ENCODE assay signal across 18 cellular contexts in the genomic region with DNA sequence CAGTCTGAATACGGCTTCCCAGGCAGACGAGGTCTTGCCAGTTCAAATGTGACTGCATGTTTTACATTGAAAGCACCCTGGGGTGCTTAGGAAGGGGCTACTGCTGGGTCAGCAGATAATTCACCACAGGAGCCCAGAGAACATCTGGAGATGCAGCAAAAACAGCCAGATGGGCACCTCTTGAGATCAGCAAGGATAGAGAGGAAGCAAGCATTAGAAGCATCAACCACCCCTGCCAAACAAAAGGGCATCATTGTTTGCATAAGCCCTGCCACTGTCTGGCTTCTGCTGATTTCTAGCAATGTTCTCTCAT.
DNase-seq lines count a peak whose midpoint lies in the region; ATAC-seq and TF ChIP-seq lines count a peak whose summit lies in the region.
"Had no signal": no experiment of that assay in that cellular context is flagged by ENCODE, and none has a peak within 500 bp of the region (broad histone marks: within the 10 kb centered on the region; RNA-seq: fewer than 3 reads in every experiment).

No MANE protein-coding gene starts in this region.

- POLR2A ChIA-PET in WTC11 (lab: Charles Lee): interaction anchor here (0.6 kb wide), 1 partner anchor 892 kb away, joined by 3 read pairs; no protein-coding TSS in a partner anchor

- peaks cover 22% of the 10 kb centered on the region for H3K4me1 Mint-ChIP-seq in WTC11
- H3K4me1 Mint-ChIP-seq in neural progenitor cell: peaks cover 41% of the 10 kb centered on the region
- no peaks in the 10 kb centered on the region for H3K4me1 Mint-ChIP-seq in stimulated activated naive CD8-positive, alpha-beta T cell treated with anti-CD3 and anti-CD28 coated beads, Interleukin-15, amount 100 ng/mL, for 72 hours

- DNase-seq in DMS 273 treated with DMSO at 0.1 percent for 48 hours (lab: John Stamatoyannopoulos, UW): peak; percentile 99
- peak; percentile 31 for DNase-seq in NCI-H345 treated with DMSO at 0.1 percent for 48 hours (lab: John Stamatoyannopoulos, UW; ENCODE audit: unreplicated experiment)
- no peak for DNase-seq in WTC11 (ENCODE audit: low spot score)
- DNase-seq in neural progenitor cell (ENCODE audit: low spot score): no peak
- DNase-seq in stimulated activated naive CD8-positive, alpha-beta T cell treated with anti-CD3 and anti-CD28 coated beads, Interleukin-15, amount 100 ng/mL, for 72 hours: no peak
- no peak for DNase-seq in lower lobe of right lung
- DNase-seq: DMS79 treated with DMSO at 0.1 percent for 48 hours, H7, HFFc6, IMR-90, MV-4-11, NCI-H1105 treated with DMSO at 0.1 percent for 48 hours, NCI-H2029 treated with DMSO at 0.1 percent for 48 hours, NCI-H226, NCI-H526 treated with DMSO at 0.1 percent for 48 hours had no signal

- H3F3A ChIP-seq in neural progenitor cell (ENCODE audit: low read depth): no peaks in the 10 kb centered on the region

- H3K4me1 ChIP-seq in neural progenitor cell: peaks cover 20% of the 10 kb centered on the region
- H3K4me1 ChIP-seq in lower lobe of right lung: no peaks in the 10 kb centered on the region
- H3K4me1 ChIP-seq: BE2C had no signal

- H3K27ac Mint-ChIP-seq in WTC11: no peak overlapping the region
- peak overlapping the region; percentile 90 for H3K27ac Mint-ChIP-seq in neural progenitor cell
- no peak overlapping the region for H3K27ac Mint-ChIP-seq in stimulated activated naive CD8-positive, alpha-beta T cell treated with anti-CD3 and anti-CD28 coated beads, Interleukin-15, amount 100 ng/mL, for 72 hours
- H3K27ac Mint-ChIP-seq: HFFc6 had no signal

- CTCF ChIA-PET in WTC11 (lab: Charles Lee): no interaction called here

- H3K9me3 Mint-ChIP-seq in WTC11 (peaks cover 24% of the 10 kb centered on the region), neural progenitor cell (no peaks in the 10 kb centered on the region)
- no peaks in the 10 kb centered on the region for H3K9me3 Mint-ChIP-seq in stimulated activated naive CD8-positive, alpha-beta T cell treated with anti-CD3 and anti-CD28 coated beads, Interleukin-15, amount 100 ng/mL, for 72 hours

- H3K36me3 Mint-ChIP-seq in WTC11: peaks cover 17% of the 10 kb centered on the region; the same call in 1 of the 2 replicates
- H3K36me3 Mint-ChIP-seq in neural progenitor cell: no peaks in the 10 kb centered on the region

- H3K4me3 ChIP-seq in neural progenitor cell: no peak overlapping the region
- no peak overlapping the region for H3K4me3 ChIP-seq in lower lobe of right lung

- intact Hi-C loops in lower lobe of right lung (cut with DNase I): no loop called here

- H3K27ac ChIP-seq in neural progenitor cell: no peak overlapping the region
- H3K27ac ChIP-seq in lower lobe of right lung: no peak overlapping the region

- H3K4me3 Mint-ChIP-seq in WTC11 (no peak overlapping the region), neural progenitor cell (no peak overlapping the region)
- H3K4me3 Mint-ChIP-seq in stimulated activated naive CD8-positive, alpha-beta T cell treated with anti-CD3 and anti-CD28 coated beads, Interleukin-15, amount 100 ng/mL, for 72 hours: no peak overlapping the region
- H3K4me3 Mint-ChIP-seq: HFFc6 had no signal

- no peaks in the 10 kb centered on the region for H3K9me3 ChIP-seq in neural progenitor cell (ENCODE audit: low read depth)
- no peaks in the 10 kb centered on the region for H3K9me3 ChIP-seq in lower lobe of right lung
- H3K9me3 ChIP-seq: BE2C had no signal

- H3K4me2 ChIP-seq in neural progenitor cell: peak overlapping the region; percentile 20

- H2AFZ ChIP-seq in neural progenitor cell (replicated peaks): no peak overlapping the region

- H3K27me3 ChIP-seq in neural progenitor cell: no peaks in the 10 kb centered on the region
- no peaks in the 10 kb centered on the region for H3K27me3 ChIP-seq in lower lobe of right lung (ENCODE audit: low read depth)
- H3K27me3 ChIP-seq: BE2C had no signal

- H3K27me3 Mint-ChIP-seq in WTC11 (ENCODE audit: low read depth) (peaks cover 6% of the 10 kb centered on the region; the same call in 1 of the 2 replicates), neural progenitor cell (ENCODE audit: insufficient read depth, low read depth) (peaks cover 13% of the 10 kb centered on the region)
- peaks cover 36% of the 10 kb centered on the region for H3K27me3 Mint-ChIP-seq in stimulated activated naive CD8-positive, alpha-beta T cell treated with anti-CD3 and anti-CD28 coated beads, Interleukin-15, amount 100 ng/mL, for 72 hours

- H3K36me3 ChIP-seq in neural progenitor cell (no peaks in the 10 kb centered on the region), lower lobe of right lung (no peaks in the 10 kb centered on the region)
- H3K36me3 ChIP-seq: BE2C had no signal

- no peak overlapping the region for H3K9ac ChIP-seq in neural progenitor cell

- TF ChIP-seq CTCF in WTC11 (IDR thresholded peaks at IDR 0.05) (no peak), neural progenitor cell (IDR thresholded peaks at IDR 0.05) (no peak), lower lobe of right lung (IDR thresholded peaks at IDR 0.05) (no peak)

- H4K20me1 ChIP-seq in neural progenitor cell (ENCODE audit: low read depth): no peaks in the 10 kb centered on the region

- H3K79me2 ChIP-seq in neural progenitor cell (ENCODE audit: low read depth): no peaks in the 10 kb centered on the region

- ATAC-seq in WTC11: no peak
- no peak for ATAC-seq in HG03565 (IDR thresholded peaks at IDR 0.05; ENCODE audit: unreplicated experiment)
- no peak for ATAC-seq in stimulated activated naive CD8-positive, alpha-beta T cell treated with anti-CD3 and anti-CD28 coated beads, Interleukin-15, amount 100 ng/mL, for 72 hours
- ATAC-seq in lower lobe of right lung: no peak
- ATAC-seq: Panc1 had no signal

TF ChIP-seq in WTC11, 78 proteins besides CTCF, POLR2A, EP300 and RAD21:
- TF ChIP-seq ZNF423 (CRISPR knock-in tag; IDR thresholded peaks at IDR 0.05) (peak; percentile 93), TCF7 (CRISPR knock-in tag; IDR thresholded peaks at IDR 0.05; ENCODE audit: low read depth) (no peak)

Comparison
In these comparisons a context has a peak if more than half of its experiments do, and no peak if none do; other contexts are left out.
1. DNase-seq: peak in DMS 273 treated with DMSO at 0.1 percent for 48 hours (single experiment) and NCI-H345 treated with DMSO at 0.1 percent for 48 hours (single experiment); none in WTC11 (single experiment), neural progenitor cell (single experiment), stimulated activated naive CD8-positive, alpha-beta T cell treated with anti-CD3 and anti-CD28 coated beads, Interleukin-15, amount 100 ng/mL, for 72 hours (0 of 2) and lower lobe of right lung (single experiment).